Comparison of ENCODE assay signal across 27 cellular contexts in genomic region chr1:228517655-228518054, GRCh38.
"Had no signal": no experiment of that assay in that cellular context is flagged by ENCODE, and none has a peak within 500 bp of the region (broad histone marks: within the 10 kb centered on the region; RNA-seq: fewer than 3 reads in every experiment).

No MANE protein-coding gene starts in this region.

- H3K27ac ChIP-seq: stomach, suprapubic skin, testis, thoracic aorta, thyroid gland, tibial artery, tibial nerve, transverse colon, upper lobe of left lung, upper lobe of right lung, uterus, vagina had no signal

- H3K4me3 ChIP-seq: stomach, suprapubic skin, testis, thoracic aorta, thyroid gland, tibial artery, tibial nerve, transverse colon, upper lobe of left lung, upper lobe of right lung, uterus, vagina had no signal

- H3K4me1 ChIP-seq: stomach, suprapubic skin, testis, thyroid gland, tibial artery, tibial nerve, transverse colon, upper lobe of left lung, upper lobe of right lung, uterus, vagina had no signal

- DNase-seq: stimulated activated CD4-positive, alpha-beta T cell treated with anti-CD3 and anti-CD28 coated beads, Interleukin-2, amount 100 ng/mL, for 48 hours; stimulated activated CD4-positive, alpha-beta T cell treated with anti-CD3 and anti-CD28 coated beads, Interleukin-4, amount 100 ng/mL, for 1 hour; stimulated activated CD4-positive, alpha-beta T cell treated with anti-CD3 and anti-CD28 coated beads, Interleukin-4, amount 100 ng/mL, for 24 hours; stimulated activated CD4-positive, alpha-beta T cell treated with anti-CD3 and anti-CD28 coated beads, Interleukin-4, amount 100 ng/mL, for 4 hours; stimulated activated CD8-positive, alpha-beta memory T cell treated with anti-CD3 and anti-CD28 coated beads, Interleukin-4, amount 100 ng/mL, for 48 hours; stimulated activated naive B cell treated with anti-CD40 and anti-IgM and Interleukin-4, amounts not matched to agents 10 μg/mL and 1 μg/mL and 100 μg/mL, for 72 hours; stimulated activated naive CD4-positive, alpha-beta T cell; stimulated activated naive CD4-positive, alpha-beta T cell treated with Interleukin-2 at 50 U/mL for 16 hours; stimulated activated naive CD8-positive, alpha-beta T cell treated with anti-CD3 and anti-CD28 coated beads, Interleukin-15, amount 100 ng/mL, for 72 hours; stimulated activated naive CD8-positive, alpha-beta T cell treated with anti-CD3 and anti-CD28 coated beads, Interleukin-15, Interleukin-2, amounts not matched to agents 100 U/mL and 50 U/mL, for 24 hours; stomach; substantia nigra; testis; thyroid gland; transverse colon; trophoblast cell; upper lobe of left lung; upper lobe of right lung; uterus had no signal

- FAIRE-seq: urothelium cell line had no signal

- ATAC-seq: stimulated activated effector memory CD8-positive, alpha-beta T cell treated with anti-CD3 and anti-CD28 coated beads, Interleukin-12 subunit alpha, Interleukin-12 subunit beta, amount 100 ng/mL, for 72 hours; stimulated activated memory B cell treated with anti-CD40 and anti-IgM and Interleukin-4, amounts not matched to agents 10 μg/mL and 1 μg/mL and 100 μg/mL, for 72 hours; stimulated activated naive B cell treated with anti-CD40 and anti-IgM and Interleukin-4, amounts not matched to agents 10 μg/mL and 1 μg/mL and 100 μg/mL, for 72 hours; stimulated activated naive CD8-positive, alpha-beta T cell treated with anti-CD3 and anti-CD28 coated beads, Interleukin-15, amount 100 ng/mL, for 72 hours; stimulated activated naive CD8-positive, alpha-beta T cell treated with anti-CD3 and anti-CD28 coated beads, Interleukin-15, Interleukin-2, amounts not matched to agents 100 U/mL and 50 U/mL, for 24 hours; upper lobe of right lung had no signal

- H3K9me3 ChIP-seq: stomach, suprapubic skin, testis, thoracic aorta, thyroid gland, tibial artery, tibial nerve, transverse colon, upper lobe of left lung, upper lobe of right lung, uterus, vagina had no signal

- H3K36me3 ChIP-seq: stomach, suprapubic skin, thoracic aorta, thyroid gland, tibial artery, tibial nerve, transverse colon, upper lobe of left lung, upper lobe of right lung, uterus, vagina had no signal

- H3K27me3 ChIP-seq: testis, thyroid gland, upper lobe of left lung, upper lobe of right lung, uterus, vagina had no signal
